25 cellular contexts compared by ENCODE assay signal in the genomic region with DNA sequence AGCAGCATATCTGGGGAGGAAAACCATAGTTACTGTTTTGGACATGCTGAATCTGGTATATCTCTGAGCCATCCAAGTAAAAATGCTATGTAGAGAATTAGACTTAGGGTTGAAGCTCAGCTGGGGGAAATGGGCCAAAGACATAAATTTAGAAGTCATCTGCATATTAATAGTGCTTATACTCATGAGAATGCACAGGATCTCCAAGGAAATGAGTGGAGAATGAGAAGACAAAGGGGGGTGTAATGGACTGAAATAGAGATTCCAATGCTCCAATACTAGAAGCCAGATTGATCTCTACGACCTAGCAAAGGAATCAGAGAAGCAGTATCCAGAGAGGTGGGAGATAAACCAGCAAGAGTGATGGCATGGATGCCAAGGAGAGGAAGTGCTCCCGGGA.
"Had no signal": no experiment of that assay in that cellular context is flagged by ENCODE, and none has a peak within 500 bp of the region (broad histone marks: within the 10 kb centered on the region; RNA-seq: fewer than 3 reads in every experiment).

No MANE protein-coding gene starts in this region.

- H3K4me3 ChIP-seq: colonic mucosa, coronary artery, dorsolateral prefrontal cortex, esophagus muscularis mucosa, esophagus squamous epithelium, gastrocnemius medialis, gastroesophageal sphincter, heart left ventricle, heart right ventricle had no signal

- H3K4me1 ChIP-seq: colonic mucosa, esophagus muscularis mucosa, esophagus squamous epithelium, foreskin keratinocyte, gastrocnemius medialis, gastroesophageal sphincter, heart left ventricle, heart right ventricle had no signal

- H3K27me3 ChIP-seq: colonic mucosa had no signal

- ATAC-seq: effector memory CD8-positive, alpha-beta T cell; esophagus mucosa; foreskin keratinocyte; gastrocnemius medialis; gastroesophageal sphincter; heart left ventricle; heart right ventricle had no signal

- H3K27ac ChIP-seq: colonic mucosa, coronary artery, dorsolateral prefrontal cortex, epithelial cell of prostate, esophagus muscularis mucosa, esophagus squamous epithelium, foreskin keratinocyte, gastrocnemius medialis, gastroesophageal sphincter, heart left ventricle, heart right ventricle had no signal

- H3K9me3 ChIP-seq: colonic mucosa, esophagus muscularis mucosa, esophagus squamous epithelium, gastrocnemius medialis, gastroesophageal sphincter, heart left ventricle, heart right ventricle had no signal

- DNase-seq: colonic mucosa; cortex of kidney; dermis blood vessel endothelial cell; dorsolateral prefrontal cortex; effector CD4-positive, alpha-beta T cell; effector CD8-positive, alpha-beta T cell; effector memory CD4-positive, alpha-beta T cell; effector memory CD8-positive, alpha-beta T cell; endodermal cell; erythroblast; esophagus squamous epithelium; foreskin fibroblast; foreskin keratinocyte; foreskin melanocyte; gastrocnemius medialis; glutamatergic neuron; head of caudate nucleus; heart left ventricle; heart right ventricle had no signal

- H3K36me3 ChIP-seq: colonic mucosa, esophagus muscularis mucosa, esophagus squamous epithelium, gastrocnemius medialis, gastroesophageal sphincter, heart left ventricle, heart right ventricle had no signal

- H3K27ac Mint-ChIP-seq: dendritic cell treated with granulocyte-macrophage colony-stimulating factor and Interleukin-4, amounts not matched to agents 40 ng/mL and 50 ng/mL, for 4 days; effector memory CD8-positive, alpha-beta T cell; endodermal cell had no signal

- H3K4me3 Mint-ChIP-seq: dendritic cell treated with granulocyte-macrophage colony-stimulating factor and Interleukin-4, amounts not matched to agents 40 ng/mL and 50 ng/mL, for 4 days; effector memory CD8-positive, alpha-beta T cell; endodermal cell had no signal

- H3K9me3 Mint-ChIP-seq: dendritic cell treated with granulocyte-macrophage colony-stimulating factor and Interleukin-4, amounts not matched to agents 40 ng/mL and 50 ng/mL, for 4 days; effector memory CD8-positive, alpha-beta T cell had no signal
